2 cellular contexts compared by ENCODE assay signal in the genomic region with DNA sequence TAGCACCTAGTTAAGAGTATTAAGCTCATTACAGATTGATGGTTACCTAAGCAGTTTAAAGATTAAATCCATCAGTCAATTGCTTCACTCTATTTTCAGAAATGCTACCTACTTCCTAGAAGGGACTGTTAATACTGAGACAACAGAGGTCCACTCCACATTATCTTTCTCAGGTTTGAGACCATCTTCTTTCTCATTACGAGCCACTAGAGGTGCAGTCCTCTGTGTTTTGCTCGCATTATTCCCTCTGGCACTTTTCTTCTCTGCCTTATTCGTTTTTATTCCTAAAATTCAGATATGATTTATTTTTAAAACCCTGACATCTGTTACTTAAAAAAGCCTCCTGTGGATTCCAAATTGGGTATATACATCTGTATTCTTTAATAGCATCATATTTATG.
TF ChIP-seq lines count a peak whose summit lies in the region.

No MANE protein-coding gene starts in this region.

TF ChIP-seq in WTC11, 78 proteins besides CTCF, POLR2A, EP300 and RAD21:
- TF ChIP-seq ZNF317 (CRISPR knock-in tag; IDR thresholded peaks at IDR 0.05; ENCODE audit: borderline replicate concordance, low read depth) (no peak), MXD4 (CRISPR knock-in tag; IDR thresholded peaks at IDR 0.05; ENCODE audit: borderline replicate concordance) (no peak), TP53 (CRISPR knock-in tag; IDR thresholded peaks at IDR 0.05) (no peak), FOXK1 (CRISPR knock-in tag; IDR thresholded peaks at IDR 0.05) (no peak), TEAD1 (CRISPR knock-in tag; IDR thresholded peaks at IDR 0.05) (no peak), GABPB1 (CRISPR knock-in tag; IDR thresholded peaks at IDR 0.05) (no peak)
- TF ChIP-seq, protein P1, sequence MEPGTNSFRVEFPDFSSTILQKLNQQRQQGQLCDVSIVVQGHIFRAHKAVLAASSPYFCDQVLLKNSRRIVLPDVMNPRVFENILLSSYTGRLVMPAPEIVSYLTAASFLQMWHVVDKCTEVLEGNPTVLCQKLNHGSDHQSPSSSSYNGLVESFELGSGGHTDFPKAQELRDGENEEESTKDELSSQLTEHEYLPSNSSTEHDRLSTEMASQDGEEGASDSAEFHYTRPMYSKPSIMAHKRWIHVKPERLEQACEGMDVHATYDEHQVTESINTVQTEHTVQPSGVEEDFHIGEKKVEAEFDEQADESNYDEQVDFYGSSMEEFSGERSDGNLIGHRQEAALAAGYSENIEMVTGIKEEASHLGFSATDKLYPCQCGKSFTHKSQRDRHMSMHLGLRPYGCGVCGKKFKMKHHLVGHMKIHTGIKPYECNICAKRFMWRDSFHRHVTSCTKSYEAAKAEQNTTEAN (CRISPR knock-in tag; IDR thresholded peaks at IDR 0.05) = no peak
- TF ChIP-seq, protein P2, sequence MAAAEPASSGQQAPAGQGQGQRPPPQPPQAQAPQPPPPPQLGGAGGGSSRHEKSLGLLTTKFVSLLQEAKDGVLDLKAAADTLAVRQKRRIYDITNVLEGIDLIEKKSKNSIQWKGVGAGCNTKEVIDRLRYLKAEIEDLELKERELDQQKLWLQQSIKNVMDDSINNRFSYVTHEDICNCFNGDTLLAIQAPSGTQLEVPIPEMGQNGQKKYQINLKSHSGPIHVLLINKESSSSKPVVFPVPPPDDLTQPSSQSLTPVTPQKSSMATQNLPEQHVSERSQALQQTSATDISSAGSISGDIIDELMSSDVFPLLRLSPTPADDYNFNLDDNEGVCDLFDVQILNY (CRISPR knock-in tag; IDR thresholded peaks at IDR 0.05) = no peak
- TF ChIP-seq, protein P3, sequence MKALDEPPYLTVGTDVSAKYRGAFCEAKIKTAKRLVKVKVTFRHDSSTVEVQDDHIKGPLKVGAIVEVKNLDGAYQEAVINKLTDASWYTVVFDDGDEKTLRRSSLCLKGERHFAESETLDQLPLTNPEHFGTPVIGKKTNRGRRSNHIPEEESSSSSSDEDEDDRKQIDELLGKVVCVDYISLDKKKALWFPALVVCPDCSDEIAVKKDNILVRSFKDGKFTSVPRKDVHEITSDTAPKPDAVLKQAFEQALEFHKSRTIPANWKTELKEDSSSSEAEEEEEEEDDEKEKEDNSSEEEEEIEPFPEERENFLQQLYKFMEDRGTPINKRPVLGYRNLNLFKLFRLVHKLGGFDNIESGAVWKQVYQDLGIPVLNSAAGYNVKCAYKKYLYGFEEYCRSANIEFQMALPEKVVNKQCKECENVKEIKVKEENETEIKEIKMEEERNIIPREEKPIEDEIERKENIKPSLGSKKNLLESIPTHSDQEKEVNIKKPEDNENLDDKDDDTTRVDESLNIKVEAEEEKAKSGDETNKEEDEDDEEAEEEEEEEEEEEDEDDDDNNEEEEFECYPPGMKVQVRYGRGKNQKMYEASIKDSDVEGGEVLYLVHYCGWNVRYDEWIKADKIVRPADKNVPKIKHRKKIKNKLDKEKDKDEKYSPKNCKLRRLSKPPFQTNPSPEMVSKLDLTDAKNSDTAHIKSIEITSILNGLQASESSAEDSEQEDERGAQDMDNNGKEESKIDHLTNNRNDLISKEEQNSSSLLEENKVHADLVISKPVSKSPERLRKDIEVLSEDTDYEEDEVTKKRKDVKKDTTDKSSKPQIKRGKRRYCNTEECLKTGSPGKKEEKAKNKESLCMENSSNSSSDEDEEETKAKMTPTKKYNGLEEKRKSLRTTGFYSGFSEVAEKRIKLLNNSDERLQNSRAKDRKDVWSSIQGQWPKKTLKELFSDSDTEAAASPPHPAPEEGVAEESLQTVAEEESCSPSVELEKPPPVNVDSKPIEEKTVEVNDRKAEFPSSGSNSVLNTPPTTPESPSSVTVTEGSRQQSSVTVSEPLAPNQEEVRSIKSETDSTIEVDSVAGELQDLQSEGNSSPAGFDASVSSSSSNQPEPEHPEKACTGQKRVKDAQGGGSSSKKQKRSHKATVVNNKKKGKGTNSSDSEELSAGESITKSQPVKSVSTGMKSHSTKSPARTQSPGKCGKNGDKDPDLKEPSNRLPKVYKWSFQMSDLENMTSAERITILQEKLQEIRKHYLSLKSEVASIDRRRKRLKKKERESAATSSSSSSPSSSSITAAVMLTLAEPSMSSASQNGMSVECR (CRISPR knock-in tag; IDR thresholded peaks at IDR 0.05; ENCODE audit: borderline replicate concordance) = no peak
- TF ChIP-seq, protein P4, sequence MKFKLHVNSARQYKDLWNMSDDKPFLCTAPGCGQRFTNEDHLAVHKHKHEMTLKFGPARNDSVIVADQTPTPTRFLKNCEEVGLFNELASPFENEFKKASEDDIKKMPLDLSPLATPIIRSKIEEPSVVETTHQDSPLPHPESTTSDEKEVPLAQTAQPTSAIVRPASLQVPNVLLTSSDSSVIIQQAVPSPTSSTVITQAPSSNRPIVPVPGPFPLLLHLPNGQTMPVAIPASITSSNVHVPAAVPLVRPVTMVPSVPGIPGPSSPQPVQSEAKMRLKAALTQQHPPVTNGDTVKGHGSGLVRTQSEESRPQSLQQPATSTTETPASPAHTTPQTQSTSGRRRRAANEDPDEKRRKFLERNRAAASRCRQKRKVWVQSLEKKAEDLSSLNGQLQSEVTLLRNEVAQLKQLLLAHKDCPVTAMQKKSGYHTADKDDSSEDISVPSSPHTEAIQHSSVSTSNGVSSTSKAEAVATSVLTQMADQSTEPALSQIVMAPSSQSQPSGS (CRISPR knock-in tag; IDR thresholded peaks at IDR 0.05; ENCODE audit: borderline replicate concordance, low read depth) = no peak
- TF ChIP-seq, protein P5, sequence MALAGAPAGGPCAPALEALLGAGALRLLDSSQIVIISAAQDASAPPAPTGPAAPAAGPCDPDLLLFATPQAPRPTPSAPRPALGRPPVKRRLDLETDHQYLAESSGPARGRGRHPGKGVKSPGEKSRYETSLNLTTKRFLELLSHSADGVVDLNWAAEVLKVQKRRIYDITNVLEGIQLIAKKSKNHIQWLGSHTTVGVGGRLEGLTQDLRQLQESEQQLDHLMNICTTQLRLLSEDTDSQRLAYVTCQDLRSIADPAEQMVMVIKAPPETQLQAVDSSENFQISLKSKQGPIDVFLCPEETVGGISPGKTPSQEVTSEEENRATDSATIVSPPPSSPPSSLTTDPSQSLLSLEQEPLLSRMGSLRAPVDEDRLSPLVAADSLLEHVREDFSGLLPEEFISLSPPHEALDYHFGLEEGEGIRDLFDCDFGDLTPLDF (CRISPR knock-in tag; IDR thresholded peaks at IDR 0.05) = no peak

TF ChIP-seq in endothelial cell of umbilical vein, 7 proteins besides CTCF, POLR2A, EP300 and RAD21:
- TF ChIP-seq EZH2 (IDR thresholded peaks at IDR 0.05; ENCODE audit: borderline replicate concordance, low read depth, low read length, severe bottlenecking) = no peak
- TF ChIP-seq MYC (IDR thresholded peaks at IDR 0.05; ENCODE audit: low read depth, low read length) = no peak
- TF ChIP-seq, protein P6, sequence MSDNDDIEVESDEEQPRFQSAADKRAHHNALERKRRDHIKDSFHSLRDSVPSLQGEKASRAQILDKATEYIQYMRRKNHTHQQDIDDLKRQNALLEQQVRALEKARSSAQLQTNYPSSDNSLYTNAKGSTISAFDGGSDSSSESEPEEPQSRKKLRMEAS (IDR thresholded peaks at IDR 0.05; ENCODE audit: insufficient read depth, insufficient read length) = no peak
- TF ChIP-seq JUN (IDR thresholded peaks at IDR 0.05; ENCODE audit: borderline replicate concordance, insufficient read depth, insufficient read length, low read depth) = no peak
- TF ChIP-seq GATA2 (IDR thresholded peaks at IDR 0.05; ENCODE audit: insufficient read depth, insufficient read length, low read depth, low read length) = no peak
- TF ChIP-seq FOS (IDR thresholded peaks at IDR 0.05; ENCODE audit: borderline replicate concordance, insufficient read depth, low read length) = no peak
- no peak for TF ChIP-seq POLR2AphosphoS5 (IDR thresholded peaks at IDR 0.05; ENCODE audit: insufficient read depth, low read depth, low read length)
